8 cellular contexts compared by ENCODE assay signal in the genomic region with DNA sequence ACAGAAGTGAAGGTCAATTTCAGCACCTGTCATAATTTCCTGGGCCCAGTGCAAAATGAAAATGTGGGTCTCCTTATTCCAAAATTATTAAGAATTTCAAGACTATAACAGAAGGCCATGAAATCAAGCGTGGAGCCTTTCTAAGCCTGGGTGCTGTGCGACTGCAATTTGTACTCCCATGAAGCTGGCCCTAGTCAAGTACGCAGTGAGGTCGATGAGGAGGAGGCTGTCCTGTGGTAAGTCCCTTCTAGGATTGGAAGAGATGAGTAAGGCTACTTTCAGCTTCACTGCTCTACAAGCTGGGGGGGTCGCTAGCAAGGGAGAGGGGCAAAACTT. TPM values are rescaled to one million over a fixed set of nuclear protein-coding genes. Genes with fewer than 3 reads are reported as not detected.
DNase-seq lines count a peak whose midpoint lies in the region; ATAC-seq and TF ChIP-seq lines count a peak whose summit lies in the region.

No MANE protein-coding gene starts in this region.

- H3K4me3 Mint-ChIP-seq in T-helper 1 cell treated with Interleukin-12 subunit alpha and Interleukin-12 subunit beta and Interleukin-4 antibody, amounts not matched to agents 30 μg/mL and 1 μg/mL, for 36 hours, result peak overlapping the region; percentile 95
- H3K4me3 Mint-ChIP-seq in glutamatergic neuron (ENCODE audit: unreplicated experiment), result peak overlapping the region; percentile 90

- no peak for TF ChIP-seq EP300 in sigmoid colon (IDR thresholded peaks at IDR 0.05)

- no peaks in the 10 kb centered on the region for H3K27me3 ChIP-seq in sigmoid colon

- TF ChIP-seq POLR2A in sigmoid colon (IDR thresholded peaks at IDR 0.05), result no peak

- peak overlapping the region; percentile 94 for H3K27ac Mint-ChIP-seq in T-helper 1 cell treated with Interleukin-12 subunit alpha and Interleukin-12 subunit beta and Interleukin-4 antibody, amounts not matched to agents 30 μg/mL and 1 μg/mL, for 36 hours
- H3K27ac Mint-ChIP-seq in glutamatergic neuron (ENCODE audit: unreplicated experiment), result peak overlapping the region; percentile 64

- peaks cover 0 to 23% (median 18%) of the 10 kb centered on the region in 4 donors for H3K4me1 ChIP-seq in sigmoid colon

- H3K9me3 Mint-ChIP-seq in T-helper 1 cell treated with Interleukin-12 subunit alpha and Interleukin-12 subunit beta and Interleukin-4 antibody, amounts not matched to agents 30 μg/mL and 1 μg/mL, for 36 hours, result no peaks in the 10 kb centered on the region
- H3K9me3 Mint-ChIP-seq in glutamatergic neuron (ENCODE audit: unreplicated experiment), result peaks cover 3% of the 10 kb centered on the region

- 25 to 39% methylated on average over 5 of the region's 5 CpGs for WGBS in sigmoid colon, 2 donors

- H3K36me3 Mint-ChIP-seq in T-helper 1 cell treated with Interleukin-12 subunit alpha and Interleukin-12 subunit beta and Interleukin-4 antibody, amounts not matched to agents 30 μg/mL and 1 μg/mL, for 36 hours (ENCODE audit: low read depth), result peaks cover 9% of the 10 kb centered on the region
- H3K36me3 Mint-ChIP-seq in glutamatergic neuron (ENCODE audit: unreplicated experiment), result no peaks in the 10 kb centered on the region

- intact Hi-C loops in sigmoid colon (cut with DNase I) (no loop called here), head of caudate nucleus (cut with DNase I) (no loop called here)

- DNase-seq in T-helper 1 cell (no peak), glutamatergic neuron (no peak), sigmoid colon (no peak), hippocampal formation (lab: John Stamatoyannopoulos, UW) (no peak), C1 segment of cervical spinal cord (lab: John Stamatoyannopoulos, UW) (no peak), head of caudate nucleus (no peak)

- H3K9me3 ChIP-seq in sigmoid colon, result no peaks in the 10 kb centered on the region

- no peaks in the 10 kb centered on the region for H3K27me3 Mint-ChIP-seq in T-helper 1 cell treated with Interleukin-12 subunit alpha and Interleukin-12 subunit beta and Interleukin-4 antibody, amounts not matched to agents 30 μg/mL and 1 μg/mL, for 36 hours (ENCODE audit: low read depth)
- peaks cover 3% of the 10 kb centered on the region for H3K27me3 Mint-ChIP-seq in glutamatergic neuron (ENCODE audit: unreplicated experiment)

- H3K4me3 ChIP-seq in sigmoid colon, result peak overlapping the region; percentile 68 to 99 (median 80)

- H3K27ac ChIP-seq in sigmoid colon, result peak overlapping the region; percentile 86 to 95 (median 90)

- peaks cover 27% of the 10 kb centered on the region for H3K4me1 Mint-ChIP-seq in T-helper 1 cell treated with Interleukin-12 subunit alpha and Interleukin-12 subunit beta and Interleukin-4 antibody, amounts not matched to agents 30 μg/mL and 1 μg/mL, for 36 hours (ENCODE audit: low read depth)
- peaks cover 4% of the 10 kb centered on the region for H3K4me1 Mint-ChIP-seq in glutamatergic neuron (ENCODE audit: low read depth, unreplicated experiment)

- ATAC-seq in SK-N-SH treated with all-trans-retinoic acid at 6 μM for 48 hours, result peak; percentile 54

- TF ChIP-seq CTCF in glutamatergic neuron (IDR thresholded peaks at IDR 0.05; ENCODE audit: partially characterized antibody, unreplicated experiment) (no peak), sigmoid colon (IDR thresholded peaks at IDR 0.05) (no peak)

- H3K36me3 ChIP-seq in sigmoid colon, result peaks cover 0 to 25% (median 16%) of the 10 kb centered on the region in 4 donors

TF ChIP-seq in SK-N-SH treated with all-trans-retinoic acid at 6 μM for 48 hours, 23 proteins besides CTCF, POLR2A, EP300 and RAD21:
- TF ChIP-seq CSDC2 (CRISPR knock-in tag; IDR thresholded peaks at IDR 0.05), result no peak
- TF ChIP-seq ZNF565 (CRISPR knock-in tag; conservative IDR thresholded peaks at IDR 0.05; ENCODE audit: low read depth), result no peak
- no peak for TF ChIP-seq POU6F1 (CRISPR knock-in tag; IDR thresholded peaks at IDR 0.05; ENCODE audit: borderline replicate concordance, low read depth)
- TF ChIP-seq PPARA (CRISPR knock-in tag; IDR thresholded peaks at IDR 0.05; ENCODE audit: borderline replicate concordance), result no peak
- TF ChIP-seq SNAI2 (CRISPR knock-in tag; IDR thresholded peaks at IDR 0.05), result no peak
- TF ChIP-seq TSHZ2 (CRISPR knock-in tag; IDR thresholded peaks at IDR 0.05), result no peak
- no peak for TF ChIP-seq ZFP3 (CRISPR knock-in tag; IDR thresholded peaks at IDR 0.05)
- TF ChIP-seq, protein P1, sequence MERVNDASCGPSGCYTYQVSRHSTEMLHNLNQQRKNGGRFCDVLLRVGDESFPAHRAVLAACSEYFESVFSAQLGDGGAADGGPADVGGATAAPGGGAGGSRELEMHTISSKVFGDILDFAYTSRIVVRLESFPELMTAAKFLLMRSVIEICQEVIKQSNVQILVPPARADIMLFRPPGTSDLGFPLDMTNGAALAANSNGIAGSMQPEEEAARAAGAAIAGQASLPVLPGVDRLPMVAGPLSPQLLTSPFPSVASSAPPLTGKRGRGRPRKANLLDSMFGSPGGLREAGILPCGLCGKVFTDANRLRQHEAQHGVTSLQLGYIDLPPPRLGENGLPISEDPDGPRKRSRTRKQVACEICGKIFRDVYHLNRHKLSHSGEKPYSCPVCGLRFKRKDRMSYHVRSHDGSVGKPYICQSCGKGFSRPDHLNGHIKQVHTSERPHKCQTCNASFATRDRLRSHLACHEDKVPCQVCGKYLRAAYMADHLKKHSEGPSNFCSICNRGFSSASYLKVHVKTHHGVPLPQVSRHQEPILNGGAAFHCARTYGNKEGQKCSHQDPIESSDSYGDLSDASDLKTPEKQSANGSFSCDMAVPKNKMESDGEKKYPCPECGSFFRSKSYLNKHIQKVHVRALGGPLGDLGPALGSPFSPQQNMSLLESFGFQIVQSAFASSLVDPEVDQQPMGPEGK (CRISPR knock-in tag; IDR thresholded peaks at IDR 0.05; ENCODE audit: borderline replicate concordance), result no peak

RNA-seq across cellular contexts. Expression of gene NUDC, which starts 0.4 kb away (rescaled TPM):
- total RNA-seq in glutamatergic neuron (ENCODE audit: unreplicated experiment) (53.2 TPM), sigmoid colon (10 to 100 TPM; 51.9 to 82.1 (median 59.9) TPM)
- polyA plus RNA-seq in sigmoid colon, result 10 to 100 TPM; 28.4 to 67.6 (median 38.4) TPM

RNA-seq across cellular contexts. Expression of gene NR0B2, which starts 7.3 kb away (rescaled TPM):
- total RNA-seq in glutamatergic neuron (ENCODE audit: unreplicated experiment) (not detected), sigmoid colon (not detected)
- under 1 TPM in 1 of 3 donors, not detected in 2; 0.82 TPM for polyA plus RNA-seq in sigmoid colon

RNA-seq across cellular contexts. Expression of gene GPATCH3, which starts 20.8 kb away (rescaled TPM):
- total RNA-seq in glutamatergic neuron (ENCODE audit: unreplicated experiment) (17.3 TPM), sigmoid colon (1 to 10 TPM; 6.6 to 9.7 (median 7.5) TPM)
- 10 to 100 TPM; 12.0 to 14.3 (median 12.8) TPM for polyA plus RNA-seq in sigmoid colon

RNA-seq across cellular contexts. Expression of gene GPN2, which starts 31.0 kb away (rescaled TPM):
- 21.4 TPM for total RNA-seq in glutamatergic neuron (ENCODE audit: unreplicated experiment)
- 10 to 100 TPM in 1 of 4 donors, 1 to 10 TPM in 3; 7.4 to 11.0 (median 9.8) TPM for total RNA-seq in sigmoid colon
- polyA plus RNA-seq in sigmoid colon, result 10 to 100 TPM; 12.0 to 18.6 (median 18.5) TPM

RNA-seq across cellular contexts. Expression of gene KDF1, which starts 39.2 kb away (rescaled TPM):
- total RNA-seq in glutamatergic neuron (ENCODE audit: unreplicated experiment), result 1.2 TPM
- total RNA-seq in sigmoid colon, result not detected
- polyA plus RNA-seq in sigmoid colon, result 10 to 100 TPM; 15.0 to 26.8 (median 20.4) TPM
